In genomic region chr18:77113361-77114069, GRCh38 we compare ENCODE assay signal across 12 cellular contexts. TPM values are rescaled to one million over a fixed set of nuclear protein-coding genes. Genes with fewer than 3 reads are reported as not detected.
A peak's percentile ranks its signal among the peaks of the same experiment; 100 is the strongest.
DNase-seq lines count a peak whose midpoint lies in the region; ATAC-seq and TF ChIP-seq lines count a peak whose summit lies in the region.
"Had no signal": no experiment of that assay in that cellular context is flagged by ENCODE, and none has a peak within 500 bp of the region (broad histone marks: within the 10 kb centered on the region; RNA-seq: fewer than 3 reads in every experiment).

No MANE protein-coding gene starts in this region.

- no peak overlapping the region for H3K18ac ChIP-seq in trophoblast cell (ENCODE audit: low read length)

- DNase-seq in CD4-positive, alpha-beta memory T cell = no peak
- DNase-seq in T-helper 17 cell (peak in 1 of 3 donors; percentile 1), heart right ventricle (no peak), trophoblast cell (no peak), NCI-H1436 treated with DMSO at 0.1 percent for 48 hours (lab: John Stamatoyannopoulos, UW) (no peak), KG1 (lab: John Stamatoyannopoulos, UW) (no peak), NCI-H187 treated with DMSO at 0.1 percent for 48 hours (lab: John Stamatoyannopoulos, UW) (no peak)
- DNase-seq: nephron progenitor cell, SJCRH30 had no signal

- H3K4me2 ChIP-seq in trophoblast cell (ENCODE audit: low read length) = no peak overlapping the region

- WGBS in heart right ventricle, 2 donors = 91 to 93% methylated on average over 14 of the region's 14 CpGs
- WGBS in trophoblast cell (ENCODE audit: extremely low coverage, insufficient coverage, insufficient read length) = no CpG with 5 or more reads among the region's 14 CpGs

- no peak overlapping the region for H4K91ac ChIP-seq in trophoblast cell (ENCODE audit: low read depth, low read length)

- H3K9me3 Mint-ChIP-seq in CD4-positive, alpha-beta memory T cell = no peaks in the 10 kb centered on the region

- H3K4me1 ChIP-seq in CD4-positive, alpha-beta memory T cell (ENCODE audit: insufficient read depth, low read length) = peaks cover 90% of the 10 kb centered on the region
- peaks cover 17 to 73% (median 38%) of the 10 kb centered on the region in 9 donors for H3K4me1 ChIP-seq in heart right ventricle
- peaks cover 13% of the 10 kb centered on the region in 2 experiments for H3K4me1 ChIP-seq in trophoblast cell (ENCODE audit: control insufficient read depth in 1 of 2, insufficient read depth in 2 of 2, low read length in 2 of 2)
- H3K4me1 ChIP-seq: SJCRH30 had no signal

- peaks cover 10 to 55% of the 10 kb centered on the region in 2 donors for H3K36me3 Mint-ChIP-seq in CD4-positive, alpha-beta memory T cell
- H3K36me3 Mint-ChIP-seq in T-helper 17 cell (ENCODE audit: low read depth) = peaks cover 4% of the 10 kb centered on the region

- no peaks in the 10 kb centered on the region for H3K27me3 ChIP-seq in CD4-positive, alpha-beta memory T cell (ENCODE audit: insufficient read depth, low read length)
- no peaks in the 10 kb centered on the region for H3K27me3 ChIP-seq in heart right ventricle
- no peaks in the 10 kb centered on the region for H3K27me3 ChIP-seq in trophoblast cell (ENCODE audit: insufficient read depth, low read length)
- H3K27me3 ChIP-seq: cardiac muscle cell, SJCRH30 had no signal

- no peak overlapping the region for H3K4me3 ChIP-seq in CD4-positive, alpha-beta memory T cell (ENCODE audit: low read length in 2 of 2)
- H3K4me3 ChIP-seq in heart right ventricle = peak overlapping the region in 2 of 10 donors; percentile 0 to 39
- no peak overlapping the region for H3K4me3 ChIP-seq in trophoblast cell (ENCODE audit: low read depth, low read length)
- H3K4me3 ChIP-seq: cardiac muscle cell, GM12878, SJCRH30 had no signal

- no peak overlapping the region for H3K23ac ChIP-seq in trophoblast cell (ENCODE audit: low read length)

- no peak overlapping the region for H2BK12ac ChIP-seq in trophoblast cell (ENCODE audit: low read length)

- peaks cover 7% of the 10 kb centered on the region for H3K36me3 ChIP-seq in CD4-positive, alpha-beta memory T cell (ENCODE audit: insufficient read depth, low read length)
- H3K36me3 ChIP-seq in heart right ventricle (peaks cover 0 to 28% (median 0%) of the 10 kb centered on the region in 9 donors), trophoblast cell (ENCODE audit: control insufficient read depth in 1 of 2, insufficient read depth in 2 of 2, low read length in 2 of 2) (no peaks in the 10 kb centered on the region)
- H3K36me3 ChIP-seq: cardiac muscle cell, SJCRH30 had no signal

- no peaks in the 10 kb centered on the region for H3K79me2 ChIP-seq in trophoblast cell (ENCODE audit: control insufficient read depth, insufficient read depth, low read length, poor library complexity)

- no peak overlapping the region for H3K27ac ChIP-seq in CD4-positive, alpha-beta memory T cell (ENCODE audit: low read depth, low read length)
- H3K27ac ChIP-seq in heart right ventricle (peak overlapping the region; percentile 80 to 94 (median 88)), trophoblast cell (ENCODE audit: low read depth, low read length) (no peak overlapping the region)
- H3K27ac ChIP-seq: cardiac muscle cell, SJCRH30 had no signal

- H3K14ac ChIP-seq in trophoblast cell (ENCODE audit: low read length) = no peak overlapping the region

- no peak overlapping the region for H3K9ac ChIP-seq in trophoblast cell (ENCODE audit: low read length)

- peak overlapping the region; percentile 67 to 93 (median 83) for H3K27ac Mint-ChIP-seq in CD4-positive, alpha-beta memory T cell
- peak overlapping the region; percentile 97 for H3K27ac Mint-ChIP-seq in T-helper 17 cell
- H3K27ac Mint-ChIP-seq: nephron progenitor cell had no signal

- no peak for ATAC-seq in T-helper 17 cell
- no peak for ATAC-seq in heart right ventricle
- ATAC-seq in HG03045 (IDR thresholded peaks at IDR 0.05; ENCODE audit: unreplicated experiment) = no peak

- peak overlapping the region; percentile 23 for H2AFZ ChIP-seq in trophoblast cell (ENCODE audit: insufficient read depth, low read length, poor library complexity)

- no peak overlapping the region for H2BK5ac ChIP-seq in trophoblast cell (ENCODE audit: low read depth, low read length, poor library complexity)

- no peaks in the 10 kb centered on the region for H3K9me3 ChIP-seq in CD4-positive, alpha-beta memory T cell (ENCODE audit: control insufficient read depth in 1 of 2, low read length in 2 of 2)
- no peaks in the 10 kb centered on the region for H3K9me3 ChIP-seq in T-helper 17 cell (ENCODE audit: control insufficient read depth, low read length, poor library complexity, severe bottlenecking)
- no peaks in the 10 kb centered on the region for H3K9me3 ChIP-seq in heart right ventricle
- H3K9me3 ChIP-seq in trophoblast cell (ENCODE audit: insufficient read depth, low read depth, low read length) = peaks cover 2% of the 10 kb centered on the region
- H3K9me3 ChIP-seq: SJCRH30 had no signal

- no peak overlapping the region for H3K4ac ChIP-seq in trophoblast cell (ENCODE audit: low read depth, low read length)

- H4K12ac ChIP-seq in trophoblast cell (ENCODE audit: low read depth, low read length) = no peak overlapping the region

- CTCF ChIA-PET in CD4-positive, alpha-beta memory T cell (lab: Charles Lee; ENCODE audit: partially characterized antibody) = interaction anchor here (1.0 to 2.5 kb wide), 4 partner anchors 10 to 20 kb away, joined by 3 to 10 read pairs (median 4); partner anchors contain the start of gene MBP

- POLR2A ChIA-PET in CD4-positive, alpha-beta memory T cell (lab: Charles Lee; ENCODE audit: partially characterized antibody) = interaction anchor here (1.0 to 2.8 kb wide), 5 partner anchors 8 to 27 kb away, joined by 3 to 17 read pairs (median 8); no protein-coding TSS in a partner anchor

- no peak overlapping the region for H2AK5ac ChIP-seq in trophoblast cell (ENCODE audit: low read length)

- no peak overlapping the region for H2BK120ac ChIP-seq in trophoblast cell (ENCODE audit: insufficient read depth, low read length, poor library complexity)

- H3K79me1 ChIP-seq in trophoblast cell (ENCODE audit: low read length) = no peaks in the 10 kb centered on the region

- no peak overlapping the region for H4K8ac ChIP-seq in trophoblast cell (ENCODE audit: low read depth, low read length)

- intact Hi-C loops in CD4-positive, alpha-beta memory T cell (cut with micrococcal nuclease) = no loop called here
- intact Hi-C loops in heart right ventricle (cut with DNase I) = no loop called here

- H3K27me3 Mint-ChIP-seq in CD4-positive, alpha-beta memory T cell = no peaks in the 10 kb centered on the region
- H3K27me3 Mint-ChIP-seq in T-helper 17 cell = no peaks in the 10 kb centered on the region

- H3K4me3 Mint-ChIP-seq in CD4-positive, alpha-beta memory T cell = peak overlapping the region in 5 of 8 donors; percentile 12 to 52 (median 43)
- peak overlapping the region; percentile 84 for H3K4me3 Mint-ChIP-seq in T-helper 17 cell
- H3K4me3 Mint-ChIP-seq: nephron progenitor cell had no signal

- TF ChIP-seq CTCF in heart right ventricle (IDR thresholded peaks at IDR 0.05) = no peak

- H3K4me1 Mint-ChIP-seq in CD4-positive, alpha-beta memory T cell = peaks cover 63 to 95% (median 80%) of the 10 kb centered on the region in 4 donors
- peaks cover 60% of the 10 kb centered on the region for H3K4me1 Mint-ChIP-seq in T-helper 17 cell

RNA-seq across cellular contexts. Expression of gene MBP, which starts 19.1 kb away (rescaled TPM):
- total RNA-seq in CD4-positive, alpha-beta memory T cell = 100 to 1,000 TPM; 179 to 187 TPM
- polyA plus RNA-seq in CD4-positive, alpha-beta memory T cell = 100 to 1,000 TPM in 1 of 2 donors, 10 to 100 TPM in 1; 92.2 to 119 TPM
- 100 to 1,000 TPM in 1 of 2 donors, 10 to 100 TPM in 1; 97.7 to 127 TPM for total RNA-seq in T-helper 17 cell
- 10 to 100 TPM; 18.4 to 70.8 (median 52.6) TPM for total RNA-seq in heart right ventricle
- 10 to 100 TPM in 1 of 2 donors, 1 to 10 TPM in 1; 3.0 to 11.5 TPM for polyA plus RNA-seq in heart right ventricle
- 8.4 and 9.2 TPM in 2 replicates for polyA plus RNA-seq in trophoblast cell (2013)

Comparison
In these comparisons a context has a peak if more than half of its experiments do, and no peak if none do; other contexts are left out.
1. H3K27ac ChIP-seq: peak in heart right ventricle (10 of 10); none in CD4-positive, alpha-beta memory T cell (single experiment) and trophoblast cell (single experiment).